Comparison of ENCODE assay signal across 20 cellular contexts in genomic region chr5:132821350-132821749, GRCh38. TPM values are rescaled to one million over a fixed set of nuclear protein-coding genes. Genes with fewer than 3 reads are reported as not detected.
"Had no signal": no experiment of that assay in that cellular context is flagged by ENCODE, and none has a peak within 500 bp of the region (broad histone marks: within the 10 kb centered on the region; RNA-seq: fewer than 3 reads in every experiment).

No MANE protein-coding gene starts in this region.

- H3K27me3 ChIP-seq: ascending aorta, breast epithelium, right atrium auricular region had no signal

- DNase-seq: activated CD4-positive, alpha-beta T cell treated with anti-CD3 and anti-CD28 coated beads, Interleukin-2, amount 50 U/mL, for 1 hour; activated CD8-positive, alpha-beta memory T cell treated with anti-CD3 and anti-CD28 coated beads, Interleukin-2, amount 50 U/mL, for 4 hours; activated naive CD4-positive, alpha-beta T cell treated with anti-CD3 and anti-CD28 coated beads for 36 hours; activated naive CD8-positive, alpha-beta T cell treated with anti-CD3 and anti-CD28 coated beads, Interleukin-2, amount 50 U/mL, for 24 hours; activated T-cell treated with anti-CD3 and anti-CD28 coated beads, Interleukin-2, amount 50 U/mL, for 4 hours; cerebellar nuclear complex; effector CD8-positive, alpha-beta T cell; kidney; left ventricle myocardium inferior; stimulated activated naive CD8-positive, alpha-beta T cell treated with anti-CD3 and anti-CD28 coated beads, Interleukin-15, Interleukin-2, amounts not matched to agents 100 U/mL and 50 U/mL, for 24 hours; trophoblast cell had no signal

- H3K4me1 ChIP-seq: breast epithelium had no signal

- H3K9me3 ChIP-seq: ascending aorta, breast epithelium, gastroesophageal sphincter, heart left ventricle, left ventricle myocardium inferior, prostate gland, right atrium auricular region had no signal

- H3K4me3 ChIP-seq: ascending aorta, breast epithelium, gastroesophageal sphincter, heart left ventricle, left ventricle myocardium inferior, prostate gland, right atrium auricular region, skin epidermis had no signal

- ATAC-seq: activated naive CD8-positive, alpha-beta T cell treated with anti-CD3 and anti-CD28 coated beads, Interleukin-2, amount 50 U/mL, for 24 hours; activated T-cell treated with anti-CD3 and anti-CD28 coated beads, Interleukin-2, amount 50 U/mL, for 4 hours; esophagus mucosa; gastroesophageal sphincter; stimulated activated naive CD8-positive, alpha-beta T cell treated with anti-CD3 and anti-CD28 coated beads, Interleukin-15, Interleukin-2, amounts not matched to agents 100 U/mL and 50 U/mL, for 24 hours had no signal

- H3K27ac ChIP-seq: ascending aorta, breast epithelium, heart left ventricle, left ventricle myocardium inferior, prostate gland, right atrium auricular region had no signal

- H3K36me3 ChIP-seq: ascending aorta, breast epithelium, prostate gland, right atrium auricular region had no signal

RNA-seq across cellular contexts. Expression of gene SOWAHA, which starts 8.2 kb away (rescaled TPM):
- total RNA-seq: activated naive CD4-positive, alpha-beta T cell treated with anti-CD3 and anti-CD28 coated beads for 36 hours; ascending aorta; left ventricle myocardium inferior; osteocyte; right atrium auricular region had no signal

RNA-seq across cellular contexts. Expression of gene GDF9, which starts 44.9 kb away (rescaled TPM):
- total RNA-seq: ascending aorta had no signal
